Comparison of ENCODE assay signal across 1 cellular context in genomic region chr2:54724560-54725342, GRCh38.
TF ChIP-seq lines count a peak whose summit lies in the region.

No MANE protein-coding gene starts in this region.

TF ChIP-seq in GM23338, 12 proteins besides CTCF, POLR2A, EP300 and RAD21 (continued from another document):
- TF ChIP-seq ZNF462 (CRISPR knock-in tag; IDR thresholded peaks at IDR 0.05) (no peak), NANOG (IDR thresholded peaks at IDR 0.05; ENCODE audit: borderline replicate concordance) (no peak), ETS1 (IDR thresholded peaks at IDR 0.05) (no peak), EZH2 (IDR thresholded peaks at IDR 0.05; ENCODE audit: low read depth, unreplicated experiment) (no peak), ZNF114 (CRISPR knock-in tag; IDR thresholded peaks at IDR 0.05) (no peak), REST (IDR thresholded peaks at IDR 0.05; ENCODE audit: unreplicated experiment) (no peak)
